In genomic region chr7:156473476-156474240, GRCh38 we compare ENCODE assay signal across 8 cellular contexts.
DNase-seq lines count a peak whose midpoint lies in the region; ATAC-seq, FAIRE-seq and TF ChIP-seq lines count a peak whose summit lies in the region.

No MANE protein-coding gene starts in this region.

- H3K27ac ChIP-seq in 22Rv1 = no peak overlapping the region
- no peak overlapping the region for H3K27ac ChIP-seq in astrocyte (ENCODE audit: low read depth, low read length)

- H3K9me3 ChIP-seq in astrocyte (ENCODE audit: insufficient read depth, low read depth, low read length) = no peaks in the 10 kb centered on the region

- H3K36me3 Mint-ChIP-seq in astrocyte (ENCODE audit: low read depth, unreplicated experiment) = no peaks in the 10 kb centered on the region

- ATAC-seq in activated CD4-positive, CD25-positive, alpha-beta regulatory T cell treated with anti-CD3 and anti-CD28 coated beads, Interleukin-2, amount 50 U/mL, for 24 hours = no peak

- peaks cover 4% of the 10 kb centered on the region for H3K9me3 Mint-ChIP-seq in astrocyte (ENCODE audit: unreplicated experiment)

- H4K20me1 ChIP-seq in astrocyte (ENCODE audit: insufficient read depth, low read length) = no peaks in the 10 kb centered on the region

- H2AFZ ChIP-seq in astrocyte (ENCODE audit: low read depth, low read length) = no peak overlapping the region

- H3K4me1 Mint-ChIP-seq in astrocyte (ENCODE audit: low read depth, unreplicated experiment) = peaks cover 22% of the 10 kb centered on the region

- H3K36me3 ChIP-seq in astrocyte (ENCODE audit: insufficient read depth, low read length) = no peaks in the 10 kb centered on the region

- peak; percentile 24 for DNase-seq in ELR (ENCODE audit: low read depth)
- DNase-seq in NCI-H1105 treated with DMSO at 0.1 percent for 48 hours (lab: John Stamatoyannopoulos, UW) = peak; percentile 38
- peak; percentile 10 for DNase-seq in astrocyte (ENCODE audit: low read depth)
- peak; percentile 62 for DNase-seq in islet precursor cell
- peak; percentile 55 for DNase-seq in stimulated activated CD8-positive, alpha-beta memory T cell treated with anti-CD3 and anti-CD28 coated beads, Interleukin-4, amount 100 ng/mL, for 48 hours
- DNase-seq in T-helper 9 cell = no peak

- H3K4me2 ChIP-seq in astrocyte (ENCODE audit: low read length) = peak overlapping the region; percentile 13

- no peak overlapping the region for H3K9ac ChIP-seq in astrocyte (ENCODE audit: low read length)

- H3K4me3 ChIP-seq in astrocyte (ENCODE audit: insufficient read depth, low read depth, low read length) = no peak overlapping the region

- peaks cover 13% of the 10 kb centered on the region for H3K4me1 ChIP-seq in astrocyte (ENCODE audit: insufficient read depth, low read length)

- H3K27me3 Mint-ChIP-seq in astrocyte (ENCODE audit: low read depth, unreplicated experiment) = peaks cover 14% of the 10 kb centered on the region

- H3K27me3 ChIP-seq in astrocyte (ENCODE audit: insufficient read depth, low read length) = no peaks in the 10 kb centered on the region

- H3K27ac Mint-ChIP-seq in astrocyte (ENCODE audit: unreplicated experiment) = peak overlapping the region; percentile 90

- TF ChIP-seq CTCF in 22Rv1 (IDR thresholded peaks at IDR 0.05) (peak; percentile 94), astrocyte (IDR thresholded peaks at IDR 0.05; ENCODE audit: insufficient read depth, low read depth, low read length) (peak; percentile 72)

- H3K4me3 Mint-ChIP-seq in astrocyte (ENCODE audit: unreplicated experiment) = no peak overlapping the region

- H3K79me2 ChIP-seq in astrocyte (ENCODE audit: insufficient read depth, low read length) = no peaks in the 10 kb centered on the region

- peak; percentile 13 for FAIRE-seq in astrocyte (lab: Jason Lieb, UNC)
